Comparison of ENCODE assay signal across 25 cellular contexts in genomic region chr12:44837114-44837800, GRCh38. TPM values are rescaled to one million over a fixed set of nuclear protein-coding genes. Genes with fewer than 3 reads are reported as not detected.
DNase-seq lines count a peak whose midpoint lies in the region; ATAC-seq and TF ChIP-seq lines count a peak whose summit lies in the region.
"Had no signal": no experiment of that assay in that cellular context is flagged by ENCODE, and none has a peak within 500 bp of the region (broad histone marks: within the 10 kb centered on the region; RNA-seq: fewer than 3 reads in every experiment).

No MANE protein-coding gene starts in this region.

- no peaks in the 10 kb centered on the region for H3K27me3 Mint-ChIP-seq in activated CD4-positive, alpha-beta memory T cell treated with anti-CD3 and anti-CD28 coated beads for 36 hours
- H3K27me3 Mint-ChIP-seq in activated CD4-positive, alpha-beta memory T cell treated with anti-CD3 and anti-CD28 coated beads, Interleukin-2, amount 10 ng/mL, durations not matched to agents 7 days and 5 days: no peaks in the 10 kb centered on the region
- H3K27me3 Mint-ChIP-seq in CD8-positive, alpha-beta T cell (ENCODE audit: low read depth): no peaks in the 10 kb centered on the region
- no peaks in the 10 kb centered on the region for H3K27me3 Mint-ChIP-seq in activated T-helper 17 cell treated with anti-CD3 and anti-CD28 coated beads, Interleukin-2, amount 50 U/mL, for 72 hours
- H3K27me3 Mint-ChIP-seq: brain, progenitor cell of endocrine pancreas had no signal

- no peaks in the 10 kb centered on the region for H3K36me3 Mint-ChIP-seq in activated CD4-positive, alpha-beta memory T cell treated with anti-CD3 and anti-CD28 coated beads for 36 hours
- H3K36me3 Mint-ChIP-seq in activated CD4-positive, alpha-beta memory T cell treated with anti-CD3 and anti-CD28 coated beads, Interleukin-2, amount 10 ng/mL, durations not matched to agents 7 days and 5 days (ENCODE audit: low read depth): no peaks in the 10 kb centered on the region
- H3K36me3 Mint-ChIP-seq in CD8-positive, alpha-beta T cell: peaks cover 19% of the 10 kb centered on the region
- H3K36me3 Mint-ChIP-seq in activated T-helper 17 cell treated with anti-CD3 and anti-CD28 coated beads, Interleukin-2, amount 50 U/mL, for 72 hours (ENCODE audit: low read depth): no peaks in the 10 kb centered on the region
- H3K36me3 Mint-ChIP-seq: brain had no signal

- TF ChIP-seq EP300 in esophagus muscularis mucosa (IDR thresholded peaks at IDR 0.05): no peak

- no peaks in the 10 kb centered on the region for H3K79me1 ChIP-seq in mesendoderm (ENCODE audit: low read length)

- H2BK120ac ChIP-seq in mesendoderm (ENCODE audit: low read depth, low read length): no peak overlapping the region

- no peak for TF ChIP-seq CTCF in CD8-positive, alpha-beta T cell (IDR thresholded peaks at IDR 0.05)
- TF ChIP-seq CTCF in esophagus muscularis mucosa (IDR thresholded peaks at IDR 0.05): no peak

- H3K18ac ChIP-seq in mesendoderm (ENCODE audit: low read length): no peak overlapping the region

- H3K4me3 Mint-ChIP-seq in activated CD4-positive, alpha-beta memory T cell treated with anti-CD3 and anti-CD28 coated beads for 36 hours: no peak overlapping the region
- no peak overlapping the region for H3K4me3 Mint-ChIP-seq in activated CD4-positive, alpha-beta memory T cell treated with anti-CD3 and anti-CD28 coated beads, Interleukin-2, amount 10 ng/mL, durations not matched to agents 7 days and 5 days
- peak overlapping the region; percentile 73 for H3K4me3 Mint-ChIP-seq in CD8-positive, alpha-beta T cell
- H3K4me3 Mint-ChIP-seq in activated T-helper 17 cell treated with anti-CD3 and anti-CD28 coated beads, Interleukin-2, amount 50 U/mL, for 72 hours: peak overlapping the region; percentile 65
- H3K4me3 Mint-ChIP-seq: brain had no signal

- CTCF ChIA-PET in activated CD4-positive, alpha-beta memory T cell treated with anti-CD3 and anti-CD28 coated beads for 36 hours (lab: Charles Lee): interaction anchor here (0.9 to 1.1 kb wide), 2 partner anchors 37 to 62 kb away, joined by 3 read pairs; no protein-coding TSS in a partner anchor
- CTCF ChIA-PET in activated CD4-positive, alpha-beta memory T cell treated with anti-CD3 and anti-CD28 coated beads, Interleukin-2, amount 10 ng/mL, durations not matched to agents 7 days and 5 days (lab: Charles Lee): no interaction called here
- CTCF ChIA-PET in CD8-positive, alpha-beta T cell (lab: Charles Lee): interaction anchor here (2.5 kb wide), 1 partner anchor 37 kb away, joined by 11 read pairs; no protein-coding TSS in a partner anchor

- no peak overlapping the region for H3K9ac ChIP-seq in mesendoderm (ENCODE audit: low read length)

- no peak for TF ChIP-seq POLR2A in esophagus muscularis mucosa (IDR thresholded peaks at IDR 0.05; ENCODE audit: low read depth)

- no peak overlapping the region for H2BK15ac ChIP-seq in mesendoderm (replicated peaks; ENCODE audit: low read depth)

- H2BK5ac ChIP-seq in mesendoderm (ENCODE audit: low read length): no peak overlapping the region

- no CpG with 5 or more reads among the region's 5 CpGs for WGBS in mesendoderm (ENCODE audit: extremely low coverage, insufficient coverage, low lambda C conversion rate)
- 64% methylated on average over 5 of the region's 5 CpGs for WGBS in esophagus muscularis mucosa

- no peak overlapping the region for H4K5ac ChIP-seq in mesendoderm (ENCODE audit: low read length)

- peak overlapping the region; percentile 89 for H3K27ac Mint-ChIP-seq in activated CD4-positive, alpha-beta memory T cell treated with anti-CD3 and anti-CD28 coated beads for 36 hours
- H3K27ac Mint-ChIP-seq in activated CD4-positive, alpha-beta memory T cell treated with anti-CD3 and anti-CD28 coated beads, Interleukin-2, amount 10 ng/mL, durations not matched to agents 7 days and 5 days: no peak overlapping the region
- peak overlapping the region; percentile 94 for H3K27ac Mint-ChIP-seq in CD8-positive, alpha-beta T cell
- H3K27ac Mint-ChIP-seq in activated T-helper 17 cell treated with anti-CD3 and anti-CD28 coated beads, Interleukin-2, amount 50 U/mL, for 72 hours: peak overlapping the region; percentile 73
- H3K27ac Mint-ChIP-seq: progenitor cell of endocrine pancreas had no signal

- peaks cover 89% of the 10 kb centered on the region for H3K4me1 ChIP-seq in CD8-positive, alpha-beta T cell (ENCODE audit: insufficient read depth, low read length)
- H3K4me1 ChIP-seq in mesendoderm (ENCODE audit: control insufficient read depth, low read depth, low read length) (no peaks in the 10 kb centered on the region), esophagus muscularis mucosa (no peaks in the 10 kb centered on the region)
- H3K4me1 ChIP-seq: BE2C, Caco-2, left ventricle myocardium inferior, tibial artery had no signal

- no peak overlapping the region for H4K8ac ChIP-seq in mesendoderm (ENCODE audit: low read depth, low read length)

- no peak overlapping the region for H3K4ac ChIP-seq in mesendoderm (ENCODE audit: low read depth, low read length)

- H3K4me3 ChIP-seq in CD8-positive, alpha-beta T cell (ENCODE audit: low read depth, low read length): peak overlapping the region; percentile 20
- H3K4me3 ChIP-seq in mesendoderm (ENCODE audit: low read length) (no peak overlapping the region), esophagus muscularis mucosa (no peak overlapping the region)
- H3K4me3 ChIP-seq: left ventricle myocardium inferior, stomach, tibial artery had no signal

- H3K27me3 ChIP-seq in CD8-positive, alpha-beta T cell (ENCODE audit: insufficient read depth, low read length): no peaks in the 10 kb centered on the region
- no peaks in the 10 kb centered on the region for H3K27me3 ChIP-seq in mesendoderm (ENCODE audit: insufficient read depth, low read length, poor library complexity)
- no peaks in the 10 kb centered on the region for H3K27me3 ChIP-seq in esophagus muscularis mucosa
- H3K27me3 ChIP-seq: BE2C, stomach, tibial artery had no signal

- H2AK5ac ChIP-seq in mesendoderm (ENCODE audit: low read length): no peak overlapping the region

- H3K36me3 ChIP-seq in CD8-positive, alpha-beta T cell (ENCODE audit: insufficient read depth, low read length): no peaks in the 10 kb centered on the region
- no peaks in the 10 kb centered on the region for H3K36me3 ChIP-seq in mesendoderm (ENCODE audit: control insufficient read depth, insufficient read depth, low read length)
- no peaks in the 10 kb centered on the region for H3K36me3 ChIP-seq in esophagus muscularis mucosa
- H3K36me3 ChIP-seq: BE2C, left ventricle myocardium inferior, stomach, tibial artery had no signal

- H3K56ac ChIP-seq in mesendoderm (ENCODE audit: low read length): no peak overlapping the region

- POLR2A ChIA-PET in activated CD4-positive, alpha-beta memory T cell treated with anti-CD3 and anti-CD28 coated beads for 36 hours (lab: Charles Lee): no interaction called here
- POLR2A ChIA-PET in activated CD4-positive, alpha-beta memory T cell treated with anti-CD3 and anti-CD28 coated beads, Interleukin-2, amount 10 ng/mL, durations not matched to agents 7 days and 5 days (lab: Charles Lee): no interaction called here
- POLR2A ChIA-PET in CD8-positive, alpha-beta T cell (lab: Charles Lee): interaction anchor here (0.5 to 2.3 kb wide), 6 partner anchors 10 to 53 kb away, joined by 3 to 9 read pairs (median 4); no protein-coding TSS in a partner anchor

- peaks cover 86% of the 10 kb centered on the region for H3K4me1 Mint-ChIP-seq in activated CD4-positive, alpha-beta memory T cell treated with anti-CD3 and anti-CD28 coated beads for 36 hours (ENCODE audit: low read depth)
- H3K4me1 Mint-ChIP-seq in activated CD4-positive, alpha-beta memory T cell treated with anti-CD3 and anti-CD28 coated beads, Interleukin-2, amount 10 ng/mL, durations not matched to agents 7 days and 5 days: peaks cover 46% of the 10 kb centered on the region
- peaks cover 92% of the 10 kb centered on the region for H3K4me1 Mint-ChIP-seq in CD8-positive, alpha-beta T cell (ENCODE audit: low read depth)
- peaks cover 35% of the 10 kb centered on the region for H3K4me1 Mint-ChIP-seq in activated T-helper 17 cell treated with anti-CD3 and anti-CD28 coated beads, Interleukin-2, amount 50 U/mL, for 72 hours

- no peak overlapping the region for H3K23ac ChIP-seq in mesendoderm (ENCODE audit: low read length)

- no peak for DNase-seq in activated CD4-positive, alpha-beta memory T cell treated with anti-CD3 and anti-CD28 coated beads for 36 hours
- DNase-seq in activated CD4-positive, alpha-beta memory T cell treated with anti-CD3 and anti-CD28 coated beads, Interleukin-2, amount 10 ng/mL, durations not matched to agents 7 days and 5 days: no peak
- no peak for DNase-seq in CD8-positive, alpha-beta T cell
- DNase-seq in mesendoderm (peak; percentile 19), esophagus muscularis mucosa (ENCODE audit: extremely low spot score) (no peak), NCI-H526 treated with DMSO at 0.1 percent for 48 hours (lab: John Stamatoyannopoulos, UW) (no peak)
- DNase-seq: activated CD4-positive, CD25-positive, alpha-beta regulatory T cell; activated CD8-positive, alpha-beta memory T cell treated with anti-CD3 and anti-CD28 coated beads for 24 hours; BE2C; Caco-2; glutamatergic neuron; islet precursor cell; Kasumi-1; left ventricle myocardium inferior; NCI-H510A; Right ventricle myocardium superior; stimulated activated CD4-positive, alpha-beta T cell treated with anti-CD3 and anti-CD28 coated beads, Interleukin-4, amount 100 ng/mL, for 4 hours; stomach; tibial artery had no signal

- no peaks in the 10 kb centered on the region for H3K9me3 Mint-ChIP-seq in activated CD4-positive, alpha-beta memory T cell treated with anti-CD3 and anti-CD28 coated beads for 36 hours
- H3K9me3 Mint-ChIP-seq in activated CD4-positive, alpha-beta memory T cell treated with anti-CD3 and anti-CD28 coated beads, Interleukin-2, amount 10 ng/mL, durations not matched to agents 7 days and 5 days: no peaks in the 10 kb centered on the region
- H3K9me3 Mint-ChIP-seq in CD8-positive, alpha-beta T cell: no peaks in the 10 kb centered on the region
- H3K9me3 Mint-ChIP-seq in activated T-helper 17 cell treated with anti-CD3 and anti-CD28 coated beads, Interleukin-2, amount 50 U/mL, for 72 hours: no peaks in the 10 kb centered on the region
- H3K9me3 Mint-ChIP-seq: brain had no signal

- H3K79me2 ChIP-seq in mesendoderm (ENCODE audit: control insufficient read depth, insufficient read depth, low read length): no peaks in the 10 kb centered on the region

- no peak for ATAC-seq in CD8-positive, alpha-beta T cell
- ATAC-seq in activated T-helper 17 cell treated with anti-CD3 and anti-CD28 coated beads, Interleukin-2, amount 50 U/mL, for 72 hours (replicated peaks): no peak
- no peak for ATAC-seq in HG03354 (IDR thresholded peaks at IDR 0.05; ENCODE audit: poor library complexity, severe bottlenecking, unreplicated experiment)
- ATAC-seq: sciatic nerve had no signal

- intact Hi-C loops in activated CD4-positive, alpha-beta memory T cell treated with anti-CD3 and anti-CD28 coated beads for 36 hours (cut with micrococcal nuclease): loop anchor here (2.0 kb wide), 1 partner anchor 36 kb away; no protein-coding TSS in a partner anchor
- intact Hi-C loops in CD8-positive, alpha-beta T cell (cut with DNase I, micrococcal nuclease): loop anchor here in 1 of 2 experiments (1.0 to 5.0 kb wide), 3 partner anchors 11 to 35 kb away; no protein-coding TSS in a partner anchor
- intact Hi-C loops in esophagus muscularis mucosa (cut with DNase I): no loop called here

- H3K4me2 ChIP-seq in mesendoderm (ENCODE audit: low read length): no peak overlapping the region

- H3K9me3 ChIP-seq in CD8-positive, alpha-beta T cell (ENCODE audit: low read length): no peaks in the 10 kb centered on the region
- H3K9me3 ChIP-seq in esophagus muscularis mucosa: no peaks in the 10 kb centered on the region
- H3K9me3 ChIP-seq: BE2C, Caco-2, left ventricle myocardium inferior, stomach, tibial artery had no signal

- peak overlapping the region; percentile 57 for H3K27ac ChIP-seq in CD8-positive, alpha-beta T cell (ENCODE audit: low read depth, low read length)
- H3K27ac ChIP-seq in mesendoderm (ENCODE audit: low read depth, low read length) (no peak overlapping the region), esophagus muscularis mucosa (replicated peaks in 1 of 4) (no peak overlapping the region)
- H3K27ac ChIP-seq: epithelial cell of prostate, left ventricle myocardium inferior, stomach, tibial artery had no signal

RNA-seq across cellular contexts. Expression of gene NELL2, which starts 38.9 kb away (rescaled TPM):
- total RNA-seq in activated CD4-positive, alpha-beta memory T cell treated with anti-CD3 and anti-CD28 coated beads for 36 hours: 10 to 100 TPM; 40.5 to 43.5 TPM
- 10 to 100 TPM; 10.1 to 10.5 TPM for total RNA-seq in activated CD4-positive, alpha-beta memory T cell treated with anti-CD3 and anti-CD28 coated beads, Interleukin-2, amount 10 ng/mL, durations not matched to agents 7 days and 5 days
- total RNA-seq in CD8-positive, alpha-beta T cell: 100 to 1,000 TPM; 384 to 390 TPM
- 100 to 1,000 TPM in 1 of 2 donors, 10 to 100 TPM in 1; 12.8 to 106 TPM for total RNA-seq in activated T-helper 17 cell treated with anti-CD3 and anti-CD28 coated beads, Interleukin-2, amount 50 U/mL, for 72 hours
- polyA plus RNA-seq in mesendoderm (2013, experiment 1 of 2): 18.2 TPM
- 18.7 TPM for polyA plus RNA-seq in mesendoderm (2013, experiment 2 of 2)
- 1 to 10 TPM in 3 of 4 donors, under 1 TPM in 1; 0.42 to 5.8 (median 3.3) TPM for total RNA-seq in esophagus muscularis mucosa

Comparison
In these comparisons a context has a peak if more than half of its experiments do, and no peak if none do; other contexts are left out.
1. H3K4me3 Mint-ChIP-seq: peak in CD8-positive, alpha-beta T cell (single experiment) and activated T-helper 17 cell treated with anti-CD3 and anti-CD28 coated beads, Interleukin-2, amount 50 U/mL, for 72 hours (single experiment); none in activated CD4-positive, alpha-beta memory T cell treated with anti-CD3 and anti-CD28 coated beads for 36 hours (single experiment) and activated CD4-positive, alpha-beta memory T cell treated with anti-CD3 and anti-CD28 coated beads, Interleukin-2, amount 10 ng/mL, durations not matched to agents 7 days and 5 days (single experiment).